22 cellular contexts compared by ENCODE assay signal in the genomic region with DNA sequence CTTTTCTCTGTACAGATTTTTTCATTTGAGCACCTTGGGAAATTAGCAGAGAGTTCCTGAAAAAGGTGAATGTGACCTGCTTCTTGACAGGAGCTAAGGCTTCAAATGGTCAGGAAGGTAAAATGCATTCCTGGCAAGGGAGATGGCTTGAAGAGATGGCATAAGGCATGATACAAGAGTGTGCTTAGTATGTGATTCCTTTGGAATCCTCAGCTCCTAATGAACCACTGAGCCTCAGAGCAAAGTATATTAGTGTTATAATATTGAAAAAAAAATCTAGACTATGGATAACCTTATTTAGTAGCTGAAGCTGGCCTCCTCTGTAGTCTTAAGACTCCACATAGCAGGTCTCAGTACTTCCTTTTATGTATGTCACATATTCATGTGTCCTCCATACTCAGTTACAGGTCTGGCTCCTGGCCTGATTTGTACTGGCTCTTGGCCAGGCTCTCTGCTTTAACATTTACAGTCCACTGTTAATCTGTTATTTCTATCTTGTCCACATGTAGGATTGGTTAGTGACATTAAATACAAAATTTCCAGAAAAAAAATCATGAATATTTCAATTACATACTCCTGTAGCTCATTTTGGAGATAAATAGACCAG. TPM values are rescaled to one million over a fixed set of nuclear protein-coding genes. Genes with fewer than 3 reads are reported as not detected.
DNase-seq lines count a peak whose midpoint lies in the region; ATAC-seq and TF ChIP-seq lines count a peak whose summit lies in the region.
"Had no signal": no experiment of that assay in that cellular context is flagged by ENCODE, and none has a peak within 500 bp of the region (broad histone marks: within the 10 kb centered on the region; RNA-seq: fewer than 3 reads in every experiment).

No MANE protein-coding gene starts in this region.

- H3K27ac ChIP-seq in VCaP (peak overlapping the region; percentile 57), heart right ventricle (peak overlapping the region in 2 of 10 donors; percentile 5 to 27)

- TF ChIP-seq CTCF in VCaP (conservative IDR thresholded peaks at IDR 0.05) = no peak
- TF ChIP-seq CTCF in heart right ventricle (IDR thresholded peaks at IDR 0.05) = no peak

- intact Hi-C loops in heart right ventricle (cut with DNase I) = no loop called here

- peaks cover 0 to 41% (median 22%) of the 10 kb centered on the region in 9 donors for H3K4me1 ChIP-seq in heart right ventricle

- no peak overlapping the region for H3K4me3 ChIP-seq in heart right ventricle

- H3K9me3 ChIP-seq in heart right ventricle = no peaks in the 10 kb centered on the region

- DNase-seq in NCI-H2029 (lab: John Stamatoyannopoulos, UW) = peak; percentile 43
- no peak for DNase-seq in NCI-H2029 treated with DMSO at 0.1 percent for 48 hours (lab: John Stamatoyannopoulos, UW)
- DNase-seq in heart right ventricle = peak; percentile 36 to 50
- DNase-seq in stimulated activated effector memory CD8-positive, alpha-beta T cell treated with anti-CD3 and anti-CD28 coated beads, Interleukin-12 subunit alpha, Interleukin-12 subunit beta, amount 100 ng/mL, for 72 hours (ENCODE audit: low spot score in 2 of 2) = no peak
- DNase-seq in NCI-H1417 treated with DMSO at 0.1 percent for 48 hours (lab: John Stamatoyannopoulos, UW) = no peak
- DNase-seq in NK-92 treated with Interleukin-12 subunit alpha and Interleukin-12 subunit beta, amount 100 ng/mL, for 24 hours (lab: John Stamatoyannopoulos, UW) = no peak
- DNase-seq in SIG-M5 (lab: John Stamatoyannopoulos, UW) = no peak
- DNase-seq: activated CD4-positive, alpha-beta T cell treated with anti-CD3 and anti-CD28 coated beads for 4 hours; activated CD8-positive, alpha-beta memory T cell treated with anti-CD3 and anti-CD28 coated beads, Interleukin-2, amount 50 U/mL, for 4 hours; activated naive CD4-positive, alpha-beta T cell treated with Interleukin-2 at 50 U/mL for 16 hours; glutamatergic neuron; immature natural killer cell; Kasumi-1; natural killer cell; NCI-H1417; NCI-H226; T-helper 9 cell; trophoblast cell had no signal

- no peaks in the 10 kb centered on the region for H3K36me3 Mint-ChIP-seq in stimulated activated effector memory CD8-positive, alpha-beta T cell treated with anti-CD3 and anti-CD28 coated beads, Interleukin-12 subunit alpha, Interleukin-12 subunit beta, amount 100 ng/mL, for 72 hours
- H3K36me3 Mint-ChIP-seq: natural killer cell had no signal

- peaks cover 29% of the 10 kb centered on the region for H3K4me1 Mint-ChIP-seq in stimulated activated effector memory CD8-positive, alpha-beta T cell treated with anti-CD3 and anti-CD28 coated beads, Interleukin-12 subunit alpha, Interleukin-12 subunit beta, amount 100 ng/mL, for 72 hours
- H3K4me1 Mint-ChIP-seq: CD14-positive monocyte had no signal

- H3K4me3 Mint-ChIP-seq in stimulated activated effector memory CD8-positive, alpha-beta T cell treated with anti-CD3 and anti-CD28 coated beads, Interleukin-12 subunit alpha, Interleukin-12 subunit beta, amount 100 ng/mL, for 72 hours = no peak overlapping the region
- H3K4me3 Mint-ChIP-seq: CD14-positive monocyte; dendritic cell treated with granulocyte-macrophage colony-stimulating factor and Interleukin-4, amounts not matched to agents 40 ng/mL and 50 ng/mL, for 4 days; immature natural killer cell; natural killer cell; stimulated activated memory B cell treated with anti-CD40 and anti-IgM and Interleukin-4, amounts not matched to agents 10 μg/mL and 1 μg/mL and 100 μg/mL, for 72 hours had no signal

- peak overlapping the region; percentile 8 for H3K27ac Mint-ChIP-seq in stimulated activated effector memory CD8-positive, alpha-beta T cell treated with anti-CD3 and anti-CD28 coated beads, Interleukin-12 subunit alpha, Interleukin-12 subunit beta, amount 100 ng/mL, for 72 hours
- H3K27ac Mint-ChIP-seq: dendritic cell treated with granulocyte-macrophage colony-stimulating factor and Interleukin-4, amounts not matched to agents 40 ng/mL and 50 ng/mL, for 4 days; immature natural killer cell; natural killer cell; stimulated activated memory B cell treated with anti-CD40 and anti-IgM and Interleukin-4, amounts not matched to agents 10 μg/mL and 1 μg/mL and 100 μg/mL, for 72 hours had no signal

- H3K9me3 Mint-ChIP-seq in stimulated activated effector memory CD8-positive, alpha-beta T cell treated with anti-CD3 and anti-CD28 coated beads, Interleukin-12 subunit alpha, Interleukin-12 subunit beta, amount 100 ng/mL, for 72 hours = no peaks in the 10 kb centered on the region
- H3K9me3 Mint-ChIP-seq: CD14-positive monocyte; dendritic cell treated with granulocyte-macrophage colony-stimulating factor and Interleukin-4, amounts not matched to agents 40 ng/mL and 50 ng/mL, for 4 days; immature natural killer cell; natural killer cell; stimulated activated memory B cell treated with anti-CD40 and anti-IgM and Interleukin-4, amounts not matched to agents 10 μg/mL and 1 μg/mL and 100 μg/mL, for 72 hours had no signal

- peak in 6 of 8 donors; percentile 47 to 80 (median 64) for ATAC-seq in heart right ventricle
- ATAC-seq in stimulated activated effector memory CD8-positive, alpha-beta T cell treated with anti-CD3 and anti-CD28 coated beads, Interleukin-12 subunit alpha, Interleukin-12 subunit beta, amount 100 ng/mL, for 72 hours = no peak
- ATAC-seq: natural killer cell; stimulated activated memory B cell treated with anti-CD40 and anti-IgM and Interleukin-4, amounts not matched to agents 10 μg/mL and 1 μg/mL and 100 μg/mL, for 72 hours had no signal

- no peaks in the 10 kb centered on the region for H3K27me3 ChIP-seq in heart right ventricle

- H3K36me3 ChIP-seq in heart right ventricle = no peaks in the 10 kb centered on the region

RNA-seq across cellular contexts. Expression of a gene that starts 17.9 kb away (rescaled TPM):
- 10 to 100 TPM; 14.7 to 25.2 (median 22.2) TPM for total RNA-seq in heart right ventricle
- polyA plus RNA-seq in heart right ventricle = 1 to 10 TPM; 3.7 to 6.4 TPM

RNA-seq across cellular contexts. Expression of a gene that starts 18.1 kb away (rescaled TPM):
- total RNA-seq in heart right ventricle = 10 to 100 TPM in 8 of 10 donors, 1 to 10 TPM in 2; 9.0 to 15.4 (median 13.0) TPM
- 1 to 10 TPM; 1.7 to 2.6 TPM for polyA plus RNA-seq in heart right ventricle

Comparison
In these comparisons a context has a peak if more than half of its experiments do, and no peak if none do; other contexts are left out.
1. DNase-seq: peak in NCI-H2029 (single experiment) and heart right ventricle (2 of 2); none in NCI-H2029 treated with DMSO at 0.1 percent for 48 hours (single experiment), stimulated activated effector memory CD8-positive, alpha-beta T cell treated with anti-CD3 and anti-CD28 coated beads, Interleukin-12 subunit alpha, Interleukin-12 subunit beta, amount 100 ng/mL, for 72 hours (0 of 2), NCI-H1417 treated with DMSO at 0.1 percent for 48 hours (single experiment), NK-92 treated with Interleukin-12 subunit alpha and Interleukin-12 subunit beta, amount 100 ng/mL, for 24 hours (single experiment) and SIG-M5 (single experiment).